In genomic region chr4:104964387-104965175, GRCh38 we compare ENCODE assay signal across 15 cellular contexts.
A peak's percentile ranks its signal among the peaks of the same experiment; 100 is the strongest.
DNase-seq lines count a peak whose midpoint lies in the region; ATAC-seq and TF ChIP-seq lines count a peak whose summit lies in the region.
"Had no signal": no experiment of that assay in that cellular context is flagged by ENCODE, and none has a peak within 500 bp of the region (broad histone marks: within the 10 kb centered on the region; RNA-seq: fewer than 3 reads in every experiment).

No MANE protein-coding gene starts in this region.

- no peak overlapping the region for H3K4me3 Mint-ChIP-seq in activated T-helper 2 cell treated with anti-CD3 and anti-CD28 coated beads, Interferon-gamma antibody, Interleukin-2, Interleukin-4, amounts not matched to agents 10 μg/mL and 5 μg/mL and 100 μg/mL, durations not matched to agents 14 hours and 24 hours and 36 hours (ENCODE audit: low read depth)
- H3K4me3 Mint-ChIP-seq: nephron progenitor cell had no signal

- H3K9me3 Mint-ChIP-seq in activated T-helper 2 cell treated with anti-CD3 and anti-CD28 coated beads, Interferon-gamma antibody, Interleukin-2, Interleukin-4, amounts not matched to agents 10 μg/mL and 5 μg/mL and 100 μg/mL, durations not matched to agents 14 hours and 24 hours and 36 hours = peaks cover 16% of the 10 kb centered on the region

- no peak overlapping the region for H3K27ac ChIP-seq in WERI-Rb-1
- H3K27ac ChIP-seq: coronary artery, sigmoid colon, stomach had no signal

- H3K9me3 ChIP-seq in WERI-Rb-1 (ENCODE audit: severe bottlenecking) = peaks cover 2% of the 10 kb centered on the region

- H3K27ac Mint-ChIP-seq in activated T-helper 2 cell treated with anti-CD3 and anti-CD28 coated beads, Interferon-gamma antibody, Interleukin-2, Interleukin-4, amounts not matched to agents 10 μg/mL and 5 μg/mL and 100 μg/mL, durations not matched to agents 14 hours and 24 hours and 36 hours = no peak overlapping the region
- H3K27ac Mint-ChIP-seq: nephron progenitor cell had no signal

- DNase-seq in activated T-helper 2 cell treated with anti-CD3 and anti-CD28 coated beads, Interferon-gamma antibody, Interleukin-2, Interleukin-4, amounts not matched to agents 10 μg/mL and 5 μg/mL and 100 μg/mL, durations not matched to agents 14 hours and 24 hours and 36 hours (ENCODE audit: low spot score) = no peak
- DNase-seq in WERI-Rb-1 (no peak), SKM-1 (lab: John Stamatoyannopoulos, UW; ENCODE audit: unreplicated experiment) (no peak)
- DNase-seq: activated CD4-positive, CD25-positive, alpha-beta regulatory T cell; nephron progenitor cell; sigmoid colon; stomach had no signal

- H3K27me3 Mint-ChIP-seq in activated T-helper 2 cell treated with anti-CD3 and anti-CD28 coated beads, Interferon-gamma antibody, Interleukin-2, Interleukin-4, amounts not matched to agents 10 μg/mL and 5 μg/mL and 100 μg/mL, durations not matched to agents 14 hours and 24 hours and 36 hours (ENCODE audit: low read depth) = peaks cover 6% of the 10 kb centered on the region

- TF ChIP-seq POLR2A in GM18505 (IDR thresholded peaks at IDR 0.05; ENCODE audit: borderline replicate concordance, extremely low read depth, insufficient read depth, insufficient read length) = no peak

- H3K4me1 Mint-ChIP-seq in activated T-helper 2 cell treated with anti-CD3 and anti-CD28 coated beads, Interferon-gamma antibody, Interleukin-2, Interleukin-4, amounts not matched to agents 10 μg/mL and 5 μg/mL and 100 μg/mL, durations not matched to agents 14 hours and 24 hours and 36 hours (ENCODE audit: low read depth) = peaks cover 31% of the 10 kb centered on the region
- H3K4me1 Mint-ChIP-seq: nephron progenitor cell had no signal

- no peaks in the 10 kb centered on the region for H3K27me3 ChIP-seq in WERI-Rb-1 (ENCODE audit: insufficient read depth, low read depth, severe bottlenecking)
- H3K27me3 ChIP-seq: sigmoid colon, stomach had no signal

- intact Hi-C loops in activated T-helper 2 cell treated with anti-CD3 and anti-CD28 coated beads, Interferon-gamma antibody, Interleukin-2, Interleukin-4, amounts not matched to agents 10 μg/mL and 5 μg/mL and 100 μg/mL, durations not matched to agents 14 hours and 24 hours and 36 hours (cut with micrococcal nuclease) = loop anchor here (5.0 kb wide), 2 partner anchors 253 to 343 kb away; no protein-coding TSS in a partner anchor

- no peaks in the 10 kb centered on the region for H3K36me3 ChIP-seq in WERI-Rb-1
- H3K36me3 ChIP-seq: sigmoid colon, stomach had no signal

- no peak overlapping the region for H3K4me3 ChIP-seq in WERI-Rb-1 (ENCODE audit: low read depth, low read length)
- H3K4me3 ChIP-seq: coronary artery, lung, sigmoid colon, stomach had no signal

- no peaks in the 10 kb centered on the region for H3K36me3 Mint-ChIP-seq in activated T-helper 2 cell treated with anti-CD3 and anti-CD28 coated beads, Interferon-gamma antibody, Interleukin-2, Interleukin-4, amounts not matched to agents 10 μg/mL and 5 μg/mL and 100 μg/mL, durations not matched to agents 14 hours and 24 hours and 36 hours (ENCODE audit: low read depth)

- TF ChIP-seq CTCF in WERI-Rb-1 (IDR thresholded peaks at IDR 0.05; ENCODE audit: low read depth, low read length) = no peak

- ATAC-seq in GM18505 (IDR thresholded peaks at IDR 0.05; ENCODE audit: unreplicated experiment) = peak; percentile 29
- ATAC-seq in GM19351 (IDR thresholded peaks at IDR 0.05; ENCODE audit: unreplicated experiment) = peak; percentile 34
- ATAC-seq in HG02642 (IDR thresholded peaks at IDR 0.05; ENCODE audit: poor library complexity, unreplicated experiment) = peak; percentile 45
- peak; percentile 33 for ATAC-seq in HG03460 (IDR thresholded peaks at IDR 0.05; ENCODE audit: unreplicated experiment)
- no peak for ATAC-seq in HG02884 (IDR thresholded peaks at IDR 0.05; ENCODE audit: unreplicated experiment)
- ATAC-seq: SK-N-SH treated with all-trans-retinoic acid at 6 μM for 48 hours had no signal
